In genomic region chr19:40335855-40336700, GRCh38 we compare ENCODE assay signal across 23 cellular contexts. TPM values are rescaled to one million over a fixed set of nuclear protein-coding genes. Genes with fewer than 3 reads are reported as not detected.
DNase-seq lines count a peak whose midpoint lies in the region; ATAC-seq, FAIRE-seq and TF ChIP-seq lines count a peak whose summit lies in the region.
"Had no signal": no experiment of that assay in that cellular context is flagged by ENCODE, and none has a peak within 500 bp of the region (broad histone marks: within the 10 kb centered on the region; RNA-seq: fewer than 3 reads in every experiment).

No MANE protein-coding gene starts in this region.

- no peak for TF ChIP-seq POLR2A in A549 (IDR thresholded peaks at IDR 0.05; ENCODE audit: low read length)

- no peak overlapping the region for H3K4me2 ChIP-seq in A549

- POLR2A ChIA-PET in A549 (lab: Yijun Ruan, JAX), result interaction anchor here (1.0 to 1.5 kb wide), 2 partner anchors 12 kb away, joined by 4 to 5 read pairs; partner anchors contain the start of genes C19orf47 and PLD3

- DNase-seq in A549 (ENCODE audit: low read depth in 1 of 2, low spot score in 1 of 2) (no peak), NCI-H226 (peak; percentile 25), astrocyte of the hippocampus (ENCODE audit: low read depth, low spot score) (peak; percentile 60), nephron progenitor cell (no peak), amniotic stem cell (lab: John Stamatoyannopoulos, UW) (no peak), frontal cortex (ENCODE audit: low spot score in 2 of 2) (no peak), H7 (no peak)
- DNase-seq: Caco-2; DMS53; GOT3; Kasumi-1; MV-4-11; NCI-H1436; NCI-H2107; NCI-H345; NCI-H526 treated with DMSO at 0.1 percent for 48 hours; NK-92 treated with Interleukin-12 subunit alpha and Interleukin-12 subunit beta, amount 100 ng/mL, for 24 hours; OCI-M1 had no signal

- no peak overlapping the region for H3K4me3 ChIP-seq in A549
- H3K4me3 ChIP-seq in H7 (ENCODE audit: insufficient read depth, low read depth, low read length), result no peak overlapping the region

- peaks cover 42% of the 10 kb centered on the region for H3K36me3 Mint-ChIP-seq in nephron progenitor cell (ENCODE audit: low read depth)

- TF ChIP-seq CTCF in A549 (IDR thresholded peaks at IDR 0.05) (no peak), nephron progenitor cell (IDR thresholded peaks at IDR 0.05) (no peak)

- no peak overlapping the region for H3K27ac ChIP-seq in A549

- no peak for TF ChIP-seq EP300 in A549 (IDR thresholded peaks at IDR 0.05)

- no peaks in the 10 kb centered on the region for H3K4me1 Mint-ChIP-seq in nephron progenitor cell
- H3K4me1 Mint-ChIP-seq: CD14-positive monocyte had no signal

- H3K4me3 Mint-ChIP-seq in nephron progenitor cell, result no peak overlapping the region
- H3K4me3 Mint-ChIP-seq: CD14-positive monocyte had no signal

- FAIRE-seq in A549 (lab: Jason Lieb, UNC) (peak; percentile 23), frontal cortex (lab: Jason Lieb, UNC) (no peak)
- FAIRE-seq: A204.1, G401.6, GM12891 had no signal

- no peaks in the 10 kb centered on the region for H3K9me3 Mint-ChIP-seq in nephron progenitor cell

- H3K9me3 ChIP-seq in A549, result no peaks in the 10 kb centered on the region
- H3K9me3 ChIP-seq: Caco-2 had no signal

- ATAC-seq in A549 (no peak; a peak in 1 of 6 replicates), GM19351 (IDR thresholded peaks at IDR 0.05; ENCODE audit: unreplicated experiment) (no peak)

- CTCF ChIA-PET in A549 (lab: Yijun Ruan, JAX), result interaction anchor here (0.8 to 6.9 kb wide), 8 partner anchors 11 to 298 kb away, joined by 3 to 45 read pairs (median 6); partner anchors contain the start of genes C19orf47 and PLD3

- peaks cover 7% of the 10 kb centered on the region for H3K36me3 ChIP-seq in H7 (replicated peaks; ENCODE audit: control insufficient read depth, insufficient read depth, low read length)

- no peak for TF ChIP-seq RAD21 in A549 (conservative IDR thresholded peaks at IDR 0.05 in 1 of 2, IDR thresholded peaks at IDR 0.05 in 1 of 2)

- H3K27ac Mint-ChIP-seq in nephron progenitor cell, result peak overlapping the region; percentile 22

- no peaks in the 10 kb centered on the region for H3K27me3 Mint-ChIP-seq in nephron progenitor cell (ENCODE audit: low read depth, poor library complexity)

- 95% methylated on average over 16 of the region's 16 CpGs for WGBS in A549 (ENCODE audit: missing lambda C conversion rate)

- H3K4me1 ChIP-seq in A549, result no peaks in the 10 kb centered on the region
- H3K4me1 ChIP-seq: Caco-2 had no signal

- no peaks in the 10 kb centered on the region for H3K27me3 ChIP-seq in H7 (ENCODE audit: control insufficient read depth, insufficient read depth, low read length)

TF ChIP-seq in A549, 52 proteins besides CTCF, POLR2A, EP300 and RAD21:
- no peak for TF ChIP-seq PHF8 (IDR thresholded peaks at IDR 0.05; ENCODE audit: borderline replicate concordance, low read depth)
- peak; percentile 68 for TF ChIP-seq ZFP36 (IDR thresholded peaks at IDR 0.05; ENCODE audit: borderline replicate concordance, partially characterized antibody)

RNA-seq across cellular contexts. Expression of gene C19orf47, which starts 12.1 kb away (rescaled TPM):
- polyA plus RNA-seq in A549 (2011; rRNA removed) (32.8 and 39.8 TPM in 2 replicates), A549 (2017; fragmentation: RNase III; extraction: RNeasy Plus Mini Kit Qiagen cat#74134 plus additional on column Dnase treatment) (22.1 to 25.7 TPM (median 25.2 TPM) in 3 replicates)
- 46.5 and 51.8 TPM in 2 replicates for polyA plus RNA-seq in A549 (2012; cell fraction: cytosol; rRNA removed)
- 39.7 and 43.7 TPM in 2 replicates for polyA plus RNA-seq in A549 (2012; cell fraction: nucleus; rRNA removed)
- polyA minus RNA-seq in A549 (2011; rRNA and poly(A)+ RNA removed), result 57.7 and 65.9 TPM in 2 replicates
- 9.8 TPM for total RNA-seq in frontal cortex
- total RNA-seq in H7 (2014; rRNA removed; shearing (Covaris generic)), result 8.2 and 11.8 TPM in 2 replicates

RNA-seq across cellular contexts. Expression of gene PLD3, which starts 12.4 kb away (rescaled TPM):
- polyA plus RNA-seq in A549 (2011; rRNA removed) (290 and 350 TPM in 2 replicates), A549 (2017; fragmentation: RNase III; extraction: RNeasy Plus Mini Kit Qiagen cat#74134 plus additional on column Dnase treatment) (215 to 283 TPM (median 265 TPM) in 3 replicates)
- polyA plus RNA-seq in A549 (2012; cell fraction: cytosol; rRNA removed), result 322 and 419 TPM in 2 replicates
- 632 and 811 TPM in 2 replicates for polyA plus RNA-seq in A549 (2012; cell fraction: nucleus; rRNA removed)
- 244 and 264 TPM in 2 replicates for polyA minus RNA-seq in A549 (2011; rRNA and poly(A)+ RNA removed)
- 112 TPM for total RNA-seq in frontal cortex
- total RNA-seq in H7 (2014; rRNA removed; shearing (Covaris generic)), result 332 and 352 TPM in 2 replicates

RNA-seq across cellular contexts. Expression of gene AKT2, which starts 50.9 kb away (rescaled TPM):
- polyA plus RNA-seq in A549 (2011; rRNA removed) (159 and 180 TPM in 2 replicates), A549 (2017; fragmentation: RNase III; extraction: RNeasy Plus Mini Kit Qiagen cat#74134 plus additional on column Dnase treatment) (125 to 136 TPM (median 132 TPM) in 3 replicates)
- polyA plus RNA-seq in A549 (2012; cell fraction: cytosol; rRNA removed), result 180 and 209 TPM in 2 replicates
- polyA plus RNA-seq in A549 (2012; cell fraction: nucleus; rRNA removed), result 545 and 598 TPM in 2 replicates
- polyA minus RNA-seq in A549 (2011; rRNA and poly(A)+ RNA removed), result 241 and 264 TPM in 2 replicates
- 34.6 TPM for total RNA-seq in frontal cortex
- 112 and 126 TPM in 2 replicates for total RNA-seq in H7 (2014; rRNA removed; shearing (Covaris generic))

RNA-seq across cellular contexts. Expression of gene HIPK4, which starts 53.9 kb away (rescaled TPM):
- 0.18 and 0.19 TPM in 2 replicates for polyA plus RNA-seq in A549 (2011; rRNA removed)
- polyA plus RNA-seq in A549 (2012; cell fraction: cytosol; rRNA removed), result 0.34 and 0.51 TPM in 2 replicates
- 1.1 TPM in 2 replicates for polyA plus RNA-seq in A549 (2012; cell fraction: nucleus; rRNA removed)
- 0.20 to 0.25 TPM (median 0.24 TPM) in 3 replicates for polyA plus RNA-seq in A549 (2017; fragmentation: RNase III; extraction: RNeasy Plus Mini Kit Qiagen cat#74134 plus additional on column Dnase treatment)
- 0.19 and 0.37 TPM in 2 replicates for polyA minus RNA-seq in A549 (2011; rRNA and poly(A)+ RNA removed)
- total RNA-seq in frontal cortex, result not detected
- 0.15 and 0.24 TPM in 2 replicates for total RNA-seq in H7 (2014; rRNA removed; shearing (Covaris generic))
- total RNA-seq: Caco-2 had no signal
- polyA plus RNA-seq: CD14-positive monocyte had no signal

Comparison
In these comparisons a context has a peak if more than half of its experiments do, and no peak if none do; other contexts are left out.
1. DNase-seq: peak in NCI-H226 (single experiment) and astrocyte of the hippocampus (single experiment); none in A549 (0 of 2), nephron progenitor cell (single experiment), amniotic stem cell (single experiment), frontal cortex (0 of 2) and H7 (single experiment).